ENCODE assay signal across 12 cellular contexts in the genomic region with DNA sequence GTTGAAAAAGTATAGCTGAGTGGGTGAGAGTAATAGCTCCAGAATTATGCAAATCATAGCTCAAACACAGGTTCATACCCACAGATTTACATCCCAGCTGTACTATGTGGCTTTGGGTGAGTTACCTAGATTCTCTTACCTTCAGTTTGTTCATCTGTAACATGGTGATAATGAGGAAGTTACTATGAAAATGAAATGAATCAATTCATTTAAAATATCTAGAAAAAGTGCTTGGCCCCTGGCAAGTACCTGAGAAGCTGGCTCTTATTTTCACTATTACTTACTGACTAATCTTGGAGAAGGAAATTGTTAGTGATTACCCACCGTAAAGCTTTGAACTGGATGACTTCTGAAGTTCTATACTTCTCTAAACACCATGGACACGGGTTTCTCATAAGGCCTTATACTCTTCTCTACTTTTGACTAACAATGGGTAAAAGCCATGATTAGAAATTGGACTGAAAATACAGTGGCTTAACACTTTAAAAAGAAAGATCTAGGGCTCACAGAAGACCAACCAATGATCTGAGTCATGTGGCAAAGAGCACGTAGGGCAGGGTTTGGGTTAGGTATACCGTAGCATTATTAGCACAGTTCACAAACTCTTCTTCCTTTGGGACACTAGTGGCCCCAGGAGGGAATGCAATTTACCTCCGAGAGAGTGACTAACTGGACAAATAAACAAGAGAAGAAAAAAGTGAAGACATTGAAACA.
A peak's percentile ranks its signal among the peaks of the same experiment; 100 is the strongest.
DNase-seq lines count a peak whose midpoint lies in the region; ATAC-seq, FAIRE-seq and TF ChIP-seq lines count a peak whose summit lies in the region.
"Had no signal": no experiment of that assay in that cellular context is flagged by ENCODE, and none has a peak within 500 bp of the region (broad histone marks: within the 10 kb centered on the region; RNA-seq: fewer than 3 reads in every experiment).

No MANE protein-coding gene starts in this region.

- TF ChIP-seq CTCF in GM12878 (IDR thresholded peaks at IDR 0.05 in 2 of 3, conservative IDR thresholded peaks at IDR 0.05 in 1 of 3; ENCODE audit: control insufficient read depth in 2 of 3, extremely low read depth in 1 of 3, insufficient read depth in 1 of 3, low read depth in 3 of 3, low read length in 3 of 3), result no peak

- SMC1A ChIA-PET in GM12878 (lab: Charles Lee; ENCODE audit: uncharacterized antibody, unreplicated experiment), result interaction anchor here (1.6 kb wide), 1 partner anchor 183 kb away, joined by 5 read pairs; no protein-coding TSS in a partner anchor

- RAD21 ChIA-PET in GM12878 (lab: Charles Lee; ENCODE audit: unreplicated experiment), result interaction anchor here (1.2 to 1.9 kb wide), 2 partner anchors 182 to 183 kb away, joined by 3 to 5 read pairs; no protein-coding TSS in a partner anchor

- POLR2A ChIA-PET in GM12878 (lab: Charles Lee), result no interaction called here

- no peak overlapping the region for H3K9ac ChIP-seq in GM12878 (ENCODE audit: control insufficient read depth, insufficient read depth, low read length)
- H3K9ac ChIP-seq: KMS-11 had no signal

- intact Hi-C loops in GM12878 (cut with micrococcal nuclease; ENCODE audit: unreplicated experiment), result loop anchor here (5.0 kb wide), 1 partner anchor 184 kb away; no protein-coding TSS in a partner anchor

- FAIRE-seq in GM12878 (lab: Jason Lieb, UNC), result peak; percentile 61

- in situ Hi-C loops in GM12878 (cut with MboI), result no loop called here

- no peak overlapping the region for H3K4me2 ChIP-seq in GM12878 (ENCODE audit: control insufficient read depth, insufficient read depth)
- H3K4me2 ChIP-seq: KMS-11 had no signal

- CTCF ChIA-PET in GM12878 (lab: Yijun Ruan, JAX), result interaction anchor here (0.8 to 1.3 kb wide), 5 partner anchors 9 to 179 kb away, joined by 3 to 4 read pairs (median 3); no protein-coding TSS in a partner anchor

- BruUV-seq in GM12878 (replicated peaks; lab: Mats Ljungman, UMichigan), result no TSS peak

- under 1% methylated on average over 5 of the region's 5 CpGs for WGBS in GM12878 (ENCODE audit: insufficient coverage, insufficient replicate concordance, low lambda C conversion rate, missing lambda C conversion rate)

- H3K9me3 ChIP-seq in GM12878 (replicated peaks; ENCODE audit: control insufficient read depth, insufficient read depth, low read length), result peaks cover 18% of the 10 kb centered on the region; the same call in 2 of the 3 replicates

- no peak for TF ChIP-seq RAD21 in GM12878 (IDR thresholded peaks at IDR 0.05; ENCODE audit: insufficient read depth, low read depth, low read length)

- TF ChIP-seq POLR2A in GM12878 (IDR thresholded peaks at IDR 0.05; ENCODE audit: low read depth, low read length), result no peak

- 0 out of 4 replicates have a peak, but pooled peaks of 1 of the 2 experiments have one; percentile 35 for TF ChIP-seq EP300 in GM12878 (IDR thresholded peaks at IDR 0.05; ENCODE audit: borderline replicate concordance in 1 of 2, control insufficient read depth in 1 of 2, low read depth in 2 of 2, low read length in 2 of 2)

- H2AFZ ChIP-seq in GM12878 (ENCODE audit: control insufficient read depth, low read depth, low read length), result no peak overlapping the region

- no peak overlapping the region for H3K27ac ChIP-seq in GM12878 (ENCODE audit: control insufficient read depth, insufficient read depth)

- H3K27me3 ChIP-seq in GM12878 (replicated peaks in 1 of 2; ENCODE audit: control insufficient read depth in 2 of 2, insufficient read depth in 2 of 2, low read length in 1 of 2), result no peaks in the 10 kb centered on the region

- ATAC-seq in GM18873 (IDR thresholded peaks at IDR 0.05; ENCODE audit: low FRiP score, unreplicated experiment) (peak; percentile 74), GM21619 (IDR thresholded peaks at IDR 0.05; ENCODE audit: unreplicated experiment) (peak; percentile 68), HG03103 (IDR thresholded peaks at IDR 0.05; ENCODE audit: low read depth, unreplicated experiment) (peak; percentile 61), GM12878 (peak; percentile 82)
- ATAC-seq: activated CD8-positive, alpha-beta T cell treated with anti-CD3 and anti-CD28 coated beads, Interleukin-2, amount 10 ng/mL, durations not matched to agents 7 days and 5 days; natural killer cell had no signal

- no peak overlapping the region for H3K4me3 ChIP-seq in GM12878

- H3K4me1 ChIP-seq in GM12878 (ENCODE audit: control insufficient read depth, insufficient read depth, low read length), result peaks cover 27% of the 10 kb centered on the region

- peak; percentile 78 for DNase-seq in GM12878 (ENCODE audit: low read depth, low spot score)
- no peak for DNase-seq in SHP77 (lab: John Stamatoyannopoulos, UW)
- DNase-seq in NOMO-1 (lab: John Stamatoyannopoulos, UW; ENCODE audit: unreplicated experiment in 2 of 2), result no peak
- no peak for DNase-seq in NCI-H187 treated with DMSO at 0.1 percent for 48 hours (lab: John Stamatoyannopoulos, UW)
- no peak for DNase-seq in stimulated activated CD4-positive, alpha-beta T cell treated with anti-CD3 and anti-CD28 coated beads, Interleukin-2, amount 100 ng/mL, for 24 hours
- DNase-seq: activated CD8-positive, alpha-beta T cell treated with anti-CD3 and anti-CD28 coated beads, Interleukin-2, amount 10 ng/mL, durations not matched to agents 7 days and 5 days; natural killer cell; NCI-H510A treated with DMSO at 0.1 percent for 48 hours had no signal

- H3K36me3 ChIP-seq in GM12878 (ENCODE audit: control insufficient read depth in 2 of 2, insufficient read depth in 2 of 2, low read length in 1 of 2), result no peaks in the 10 kb centered on the region

- H4K20me1 ChIP-seq in GM12878 (ENCODE audit: control insufficient read depth, insufficient read depth), result no peaks in the 10 kb centered on the region

- H3K79me2 ChIP-seq in GM12878 (ENCODE audit: control insufficient read depth, insufficient read depth, low read length), result no peaks in the 10 kb centered on the region

TF ChIP-seq in GM12878, 131 proteins besides CTCF, POLR2A, EP300 and RAD21 (continues in another document):
- TF ChIP-seq SIN3A (IDR thresholded peaks at IDR 0.05; ENCODE audit: low read depth, low read length) (no peak), KAT2A (conservative IDR thresholded peaks at IDR 0.05; ENCODE audit: control insufficient read depth, low read depth, low read length) (no peak), ZNF217 (IDR thresholded peaks at IDR 0.05) (peak; percentile 99), RBBP5 (conservative IDR thresholded peaks at IDR 0.05) (no peak), SIX5 (IDR thresholded peaks at IDR 0.05; ENCODE audit: low read depth, low read length, severe bottlenecking) (no peak), POU2F2 (IDR thresholded peaks at IDR 0.05; ENCODE audit: borderline replicate concordance, low read depth, low read length) (peak; percentile 73; the same call in 2 of the 3 replicates), RELA (IDR thresholded peaks at IDR 0.05; ENCODE audit: borderline replicate concordance, partially characterized antibody) (no peak), BHLHE40 (IDR thresholded peaks at IDR 0.05; ENCODE audit: borderline replicate concordance in 1 of 2, low read depth in 2 of 2, low read length in 1 of 2) (peak; percentile 71 to 78), TCF7 (IDR thresholded peaks at IDR 0.05; ENCODE audit: borderline replicate concordance) (peak; percentile 61; the same call in 1 of the 2 replicates), MTA2 (IDR thresholded peaks at IDR 0.05; ENCODE audit: low read depth) (peak; percentile 86), ASH2L (IDR thresholded peaks at IDR 0.05; ENCODE audit: borderline replicate concordance, low read depth) (no peak), ZBED1 (IDR thresholded peaks at IDR 0.05; ENCODE audit: borderline replicate concordance) (no peak), CBX5 (IDR thresholded peaks at IDR 0.05; ENCODE audit: low read depth) (0 out of 2 replicates have a peak, but pooled peaks have one; percentile 26)
- TF ChIP-seq, protein P1, sequence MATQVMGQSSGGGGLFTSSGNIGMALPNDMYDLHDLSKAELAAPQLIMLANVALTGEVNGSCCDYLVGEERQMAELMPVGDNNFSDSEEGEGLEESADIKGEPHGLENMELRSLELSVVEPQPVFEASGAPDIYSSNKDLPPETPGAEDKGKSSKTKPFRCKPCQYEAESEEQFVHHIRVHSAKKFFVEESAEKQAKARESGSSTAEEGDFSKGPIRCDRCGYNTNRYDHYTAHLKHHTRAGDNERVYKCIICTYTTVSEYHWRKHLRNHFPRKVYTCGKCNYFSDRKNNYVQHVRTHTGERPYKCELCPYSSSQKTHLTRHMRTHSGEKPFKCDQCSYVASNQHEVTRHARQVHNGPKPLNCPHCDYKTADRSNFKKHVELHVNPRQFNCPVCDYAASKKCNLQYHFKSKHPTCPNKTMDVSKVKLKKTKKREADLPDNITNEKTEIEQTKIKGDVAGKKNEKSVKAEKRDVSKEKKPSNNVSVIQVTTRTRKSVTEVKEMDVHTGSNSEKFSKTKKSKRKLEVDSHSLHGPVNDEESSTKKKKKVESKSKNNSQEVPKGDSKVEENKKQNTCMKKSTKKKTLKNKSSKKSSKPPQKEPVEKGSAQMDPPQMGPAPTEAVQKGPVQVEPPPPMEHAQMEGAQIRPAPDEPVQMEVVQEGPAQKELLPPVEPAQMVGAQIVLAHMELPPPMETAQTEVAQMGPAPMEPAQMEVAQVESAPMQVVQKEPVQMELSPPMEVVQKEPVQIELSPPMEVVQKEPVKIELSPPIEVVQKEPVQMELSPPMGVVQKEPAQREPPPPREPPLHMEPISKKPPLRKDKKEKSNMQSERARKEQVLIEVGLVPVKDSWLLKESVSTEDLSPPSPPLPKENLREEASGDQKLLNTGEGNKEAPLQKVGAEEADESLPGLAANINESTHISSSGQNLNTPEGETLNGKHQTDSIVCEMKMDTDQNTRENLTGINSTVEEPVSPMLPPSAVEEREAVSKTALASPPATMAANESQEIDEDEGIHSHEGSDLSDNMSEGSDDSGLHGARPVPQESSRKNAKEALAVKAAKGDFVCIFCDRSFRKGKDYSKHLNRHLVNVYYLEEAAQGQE (IDR thresholded peaks at IDR 0.05; ENCODE audit: low read depth, low read length), result no peak
- TF ChIP-seq, protein P2, sequence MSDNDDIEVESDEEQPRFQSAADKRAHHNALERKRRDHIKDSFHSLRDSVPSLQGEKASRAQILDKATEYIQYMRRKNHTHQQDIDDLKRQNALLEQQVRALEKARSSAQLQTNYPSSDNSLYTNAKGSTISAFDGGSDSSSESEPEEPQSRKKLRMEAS (IDR thresholded peaks at IDR 0.05; ENCODE audit: low read depth, low read length), result no peak
- TF ChIP-seq, protein P3, sequence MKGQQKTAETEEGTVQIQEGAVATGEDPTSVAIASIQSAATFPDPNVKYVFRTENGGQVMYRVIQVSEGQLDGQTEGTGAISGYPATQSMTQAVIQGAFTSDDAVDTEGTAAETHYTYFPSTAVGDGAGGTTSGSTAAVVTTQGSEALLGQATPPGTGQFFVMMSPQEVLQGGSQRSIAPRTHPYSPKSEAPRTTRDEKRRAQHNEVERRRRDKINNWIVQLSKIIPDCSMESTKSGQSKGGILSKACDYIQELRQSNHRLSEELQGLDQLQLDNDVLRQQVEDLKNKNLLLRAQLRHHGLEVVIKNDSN (IDR thresholded peaks at IDR 0.05; ENCODE audit: borderline replicate concordance, extremely low read length, insufficient read depth, low read depth, low read length), result no peak
